In the genomic region with DNA sequence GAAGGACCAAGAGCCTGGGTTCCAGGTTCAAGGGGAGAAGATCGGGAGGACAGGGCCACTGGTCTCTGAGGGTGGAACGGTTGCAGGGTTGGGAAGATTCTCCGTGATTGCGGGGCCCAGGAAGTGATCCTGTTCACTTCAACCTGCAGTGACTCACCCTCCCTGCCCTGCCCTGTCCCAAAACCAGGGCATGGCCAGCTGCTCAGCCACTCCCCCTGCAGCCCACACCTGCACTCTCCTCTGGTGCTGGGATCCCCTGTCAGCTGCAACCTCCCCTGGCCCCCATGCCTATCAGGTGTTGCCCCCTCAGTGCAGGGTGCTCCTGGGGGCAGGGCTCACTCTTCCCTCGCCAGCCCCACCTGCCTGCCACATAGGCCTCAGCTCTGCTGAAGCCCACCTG, we compare ENCODE assay signal across 13 cellular contexts. TPM values are rescaled to one million over a fixed set of nuclear protein-coding genes. Genes with fewer than 3 reads are reported as not detected.
A peak's percentile ranks its signal among the peaks of the same experiment; 100 is the strongest.
DNase-seq lines count a peak whose midpoint lies in the region; ATAC-seq lines count a peak whose summit lies in the region.
"Had no signal": no experiment of that assay in that cellular context is flagged by ENCODE, and none has a peak within 500 bp of the region (broad histone marks: within the 10 kb centered on the region; RNA-seq: fewer than 3 reads in every experiment).

No MANE protein-coding gene starts in this region.

- H3K27me3 ChIP-seq in iPS-18a (ENCODE audit: control insufficient read depth, insufficient read depth, low read length) = peaks cover 22% of the 10 kb centered on the region

- peak overlapping the region; percentile 52 for H3K4me3 ChIP-seq in iPS-18a (ENCODE audit: low read length)

- POLR2A ChIA-PET in activated naive CD8-positive, alpha-beta T cell treated with anti-CD3 and anti-CD28 coated beads, Interleukin-2, amount 10 ng/mL, durations not matched to agents 7 days and 5 days (lab: Charles Lee) = interaction anchor here (0.7 to 1.7 kb wide), 3 partner anchors 88 to 99 kb away, joined by 3 to 5 read pairs (median 4); no protein-coding TSS in a partner anchor

- H3K4me1 Mint-ChIP-seq in activated naive CD8-positive, alpha-beta T cell treated with anti-CD3 and anti-CD28 coated beads, Interleukin-2, amount 10 ng/mL, durations not matched to agents 7 days and 5 days = peaks cover 13% of the 10 kb centered on the region
- H3K4me1 Mint-ChIP-seq in activated naive CD8-positive, alpha-beta T cell treated with anti-CD3 and anti-CD28 coated beads for 36 hours = peaks cover 4% of the 10 kb centered on the region

- no peak overlapping the region for H3K9ac ChIP-seq in iPS-18a (ENCODE audit: low read length)

- H3K27ac Mint-ChIP-seq in activated naive CD8-positive, alpha-beta T cell treated with anti-CD3 and anti-CD28 coated beads, Interleukin-2, amount 10 ng/mL, durations not matched to agents 7 days and 5 days = no peak overlapping the region
- no peak overlapping the region for H3K27ac Mint-ChIP-seq in activated naive CD8-positive, alpha-beta T cell treated with anti-CD3 and anti-CD28 coated beads for 36 hours
- H3K27ac Mint-ChIP-seq: activated CD4-positive, alpha-beta T cell treated with anti-CD3 and anti-CD28 coated beads, Interleukin-2, amount 10 ng/mL, durations not matched to agents 7 days and 5 days; dendritic cell treated with granulocyte-macrophage colony-stimulating factor and Interleukin-4, amounts not matched to agents 40 ng/mL and 50 ng/mL, for 4 days had no signal

- H3K36me3 ChIP-seq in iPS-18a (ENCODE audit: control insufficient read depth, low read depth, low read length) = no peaks in the 10 kb centered on the region

- no peaks in the 10 kb centered on the region for H3K36me3 Mint-ChIP-seq in activated naive CD8-positive, alpha-beta T cell treated with anti-CD3 and anti-CD28 coated beads, Interleukin-2, amount 10 ng/mL, durations not matched to agents 7 days and 5 days
- H3K36me3 Mint-ChIP-seq in activated naive CD8-positive, alpha-beta T cell treated with anti-CD3 and anti-CD28 coated beads for 36 hours = no peaks in the 10 kb centered on the region

- peaks cover 22% of the 10 kb centered on the region for H3K4me1 ChIP-seq in iPS-18a (ENCODE audit: control insufficient read depth, low read depth, low read length)

- DNase-seq in activated naive CD8-positive, alpha-beta T cell treated with anti-CD3 and anti-CD28 coated beads, Interleukin-2, amount 10 ng/mL, durations not matched to agents 7 days and 5 days = no peak
- no peak for DNase-seq in activated naive CD8-positive, alpha-beta T cell treated with anti-CD3 and anti-CD28 coated beads for 36 hours
- DNase-seq in SW480 (ENCODE audit: low spot score) (peak; percentile 69), substantia nigra (lab: John Stamatoyannopoulos, UW) (no peak), T-helper 9 cell (no peak)
- DNase-seq: activated CD4-positive, alpha-beta T cell treated with anti-CD3 and anti-CD28 coated beads, Interleukin-2, amount 10 ng/mL, durations not matched to agents 7 days and 5 days; activated naive CD4-positive, alpha-beta T cell treated with anti-CD3 and anti-CD28 coated beads, Interleukin-2, amount 50 U/mL, for 16 hours; NK-92 treated with Interleukin-12 subunit alpha and Interleukin-12 subunit beta, amount 100 ng/mL, for 24 hours; T-helper 1 cell had no signal

- ATAC-seq in activated naive CD8-positive, alpha-beta T cell treated with anti-CD3 and anti-CD28 coated beads, Interleukin-2, amount 10 ng/mL, durations not matched to agents 7 days and 5 days (ENCODE audit: low read depth) = no peak
- no peak for ATAC-seq in HG02610 (IDR thresholded peaks at IDR 0.05; ENCODE audit: unreplicated experiment)
- ATAC-seq in GM18519 (IDR thresholded peaks at IDR 0.05; ENCODE audit: low FRiP score, unreplicated experiment) = no peak

- H3K9me3 Mint-ChIP-seq in activated naive CD8-positive, alpha-beta T cell treated with anti-CD3 and anti-CD28 coated beads, Interleukin-2, amount 10 ng/mL, durations not matched to agents 7 days and 5 days = no peaks in the 10 kb centered on the region
- no peaks in the 10 kb centered on the region for H3K9me3 Mint-ChIP-seq in activated naive CD8-positive, alpha-beta T cell treated with anti-CD3 and anti-CD28 coated beads for 36 hours
- H3K9me3 Mint-ChIP-seq: activated CD4-positive, alpha-beta T cell treated with anti-CD3 and anti-CD28 coated beads, Interleukin-2, amount 10 ng/mL, durations not matched to agents 7 days and 5 days; dendritic cell treated with granulocyte-macrophage colony-stimulating factor and Interleukin-4, amounts not matched to agents 40 ng/mL and 50 ng/mL, for 4 days had no signal

- no peak overlapping the region for H3K27ac ChIP-seq in iPS-18a (ENCODE audit: low read length)
- H3K27ac ChIP-seq in substantia nigra (ENCODE audit: low read depth, low read length, poor library complexity, severe bottlenecking) = peak overlapping the region; percentile 77

- H3K27me3 Mint-ChIP-seq in activated naive CD8-positive, alpha-beta T cell treated with anti-CD3 and anti-CD28 coated beads, Interleukin-2, amount 10 ng/mL, durations not matched to agents 7 days and 5 days = peaks cover 39% of the 10 kb centered on the region
- peaks cover 49% of the 10 kb centered on the region for H3K27me3 Mint-ChIP-seq in activated naive CD8-positive, alpha-beta T cell treated with anti-CD3 and anti-CD28 coated beads for 36 hours

- H3K4me3 Mint-ChIP-seq in activated naive CD8-positive, alpha-beta T cell treated with anti-CD3 and anti-CD28 coated beads, Interleukin-2, amount 10 ng/mL, durations not matched to agents 7 days and 5 days = peak overlapping the region; percentile 48
- no peak overlapping the region for H3K4me3 Mint-ChIP-seq in activated naive CD8-positive, alpha-beta T cell treated with anti-CD3 and anti-CD28 coated beads for 36 hours

- no peaks in the 10 kb centered on the region for H3K9me3 ChIP-seq in iPS-18a (ENCODE audit: control insufficient read depth, low read depth, low read length)

RNA-seq across cellular contexts. Expression of a gene that starts 1.1 kb away (rescaled TPM):
- total RNA-seq in activated naive CD8-positive, alpha-beta T cell treated with anti-CD3 and anti-CD28 coated beads, Interleukin-2, amount 10 ng/mL, durations not matched to agents 7 days and 5 days = under 1 TPM in 1 of 2 experiments, not detected in 1; 0.50 TPM
- total RNA-seq in activated naive CD8-positive, alpha-beta T cell treated with anti-CD3 and anti-CD28 coated beads for 36 hours = under 1 TPM; 0.08 to 0.16 TPM

RNA-seq across cellular contexts. Expression of a gene that starts 15.2 kb away (rescaled TPM):
- 100 to 1,000 TPM; 104 to 117 TPM for total RNA-seq in activated naive CD8-positive, alpha-beta T cell treated with anti-CD3 and anti-CD28 coated beads, Interleukin-2, amount 10 ng/mL, durations not matched to agents 7 days and 5 days
- total RNA-seq in activated naive CD8-positive, alpha-beta T cell treated with anti-CD3 and anti-CD28 coated beads for 36 hours = 100 to 1,000 TPM; 193 to 200 TPM

RNA-seq across cellular contexts. Expression of a gene that starts 35.6 kb away (rescaled TPM):
- total RNA-seq in activated naive CD8-positive, alpha-beta T cell treated with anti-CD3 and anti-CD28 coated beads, Interleukin-2, amount 10 ng/mL, durations not matched to agents 7 days and 5 days = 10 to 100 TPM; 53.5 to 58.8 TPM
- 10 to 100 TPM; 34.4 to 36.1 TPM for total RNA-seq in activated naive CD8-positive, alpha-beta T cell treated with anti-CD3 and anti-CD28 coated beads for 36 hours

RNA-seq across cellular contexts. Expression of a gene that starts 41.5 kb away (rescaled TPM):
- not detected for total RNA-seq in activated naive CD8-positive, alpha-beta T cell treated with anti-CD3 and anti-CD28 coated beads, Interleukin-2, amount 10 ng/mL, durations not matched to agents 7 days and 5 days
- total RNA-seq in activated naive CD8-positive, alpha-beta T cell treated with anti-CD3 and anti-CD28 coated beads for 36 hours = not detected
- total RNA-seq: activated CD4-positive, alpha-beta T cell treated with anti-CD3 and anti-CD28 coated beads, Interleukin-2, amount 10 ng/mL, durations not matched to agents 7 days and 5 days had no signal

RNA-seq across cellular contexts. Expression of a gene that starts 54.2 kb away (rescaled TPM):
- total RNA-seq in activated naive CD8-positive, alpha-beta T cell treated with anti-CD3 and anti-CD28 coated beads, Interleukin-2, amount 10 ng/mL, durations not matched to agents 7 days and 5 days = under 1 TPM; 0.37 to 0.69 TPM
- total RNA-seq in activated naive CD8-positive, alpha-beta T cell treated with anti-CD3 and anti-CD28 coated beads for 36 hours = under 1 TPM; 0.14 to 0.19 TPM
